1 cellular context compared by ENCODE assay signal in the genomic region with DNA sequence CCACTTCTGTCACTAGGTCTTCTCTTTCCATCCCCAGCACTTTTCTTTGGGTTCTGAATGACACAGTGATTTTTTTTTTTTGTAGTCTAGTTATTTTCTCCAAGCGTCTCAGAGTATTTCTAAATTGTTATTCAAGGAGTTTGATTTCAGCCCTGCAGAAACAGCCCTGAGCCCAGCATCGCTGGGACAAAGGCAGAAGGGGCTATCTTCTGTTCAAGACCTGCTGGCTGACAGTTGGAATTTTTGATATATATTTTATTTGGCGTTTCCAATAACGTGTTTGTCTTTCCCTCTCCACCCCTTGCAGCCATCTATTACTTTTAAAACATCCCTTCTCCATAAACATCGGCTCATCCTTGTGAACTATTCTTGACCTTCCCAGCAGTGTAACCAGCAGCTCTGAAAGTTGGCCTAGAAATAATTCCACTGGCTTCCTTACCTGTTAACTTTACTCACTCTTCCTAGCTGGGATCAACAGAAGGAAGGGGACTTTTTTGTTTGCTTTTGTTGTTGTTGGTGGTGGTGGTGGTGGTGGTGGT.
TF ChIP-seq lines count a peak whose summit lies in the region.

No MANE protein-coding gene starts in this region.

TF ChIP-seq in SK-N-SH treated with all-trans-retinoic acid at 6 μM for 48 hours, 23 proteins besides CTCF, POLR2A, EP300 and RAD21 (continued from another document):
- TF ChIP-seq PPARA (CRISPR knock-in tag; IDR thresholded peaks at IDR 0.05; ENCODE audit: borderline replicate concordance): no peak
- TF ChIP-seq, protein P1, sequence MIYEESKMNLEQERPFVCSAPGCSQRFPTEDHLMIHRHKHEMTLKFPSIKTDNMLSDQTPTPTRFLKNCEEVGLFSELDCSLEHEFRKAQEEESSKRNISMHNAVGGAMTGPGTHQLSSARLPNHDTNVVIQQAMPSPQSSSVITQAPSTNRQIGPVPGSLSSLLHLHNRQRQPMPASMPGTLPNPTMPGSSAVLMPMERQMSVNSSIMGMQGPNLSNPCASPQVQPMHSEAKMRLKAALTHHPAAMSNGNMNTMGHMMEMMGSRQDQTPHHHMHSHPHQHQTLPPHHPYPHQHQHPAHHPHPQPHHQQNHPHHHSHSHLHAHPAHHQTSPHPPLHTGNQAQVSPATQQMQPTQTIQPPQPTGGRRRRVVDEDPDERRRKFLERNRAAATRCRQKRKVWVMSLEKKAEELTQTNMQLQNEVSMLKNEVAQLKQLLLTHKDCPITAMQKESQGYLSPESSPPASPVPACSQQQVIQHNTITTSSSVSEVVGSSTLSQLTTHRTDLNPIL (CRISPR knock-in tag; IDR thresholded peaks at IDR 0.05; ENCODE audit: low read depth): no peak
- TF ChIP-seq ESRRG (CRISPR knock-in tag; IDR thresholded peaks at IDR 0.05): no peak
- no peak for TF ChIP-seq ZC3H10 (CRISPR knock-in tag; IDR thresholded peaks at IDR 0.05)
- TF ChIP-seq ISL1 (CRISPR knock-in tag; IDR thresholded peaks at IDR 0.05): no peak
- no peak for TF ChIP-seq OSR1 (CRISPR knock-in tag; IDR thresholded peaks at IDR 0.05)
